19 cellular contexts compared by ENCODE assay signal in the genomic region with DNA sequence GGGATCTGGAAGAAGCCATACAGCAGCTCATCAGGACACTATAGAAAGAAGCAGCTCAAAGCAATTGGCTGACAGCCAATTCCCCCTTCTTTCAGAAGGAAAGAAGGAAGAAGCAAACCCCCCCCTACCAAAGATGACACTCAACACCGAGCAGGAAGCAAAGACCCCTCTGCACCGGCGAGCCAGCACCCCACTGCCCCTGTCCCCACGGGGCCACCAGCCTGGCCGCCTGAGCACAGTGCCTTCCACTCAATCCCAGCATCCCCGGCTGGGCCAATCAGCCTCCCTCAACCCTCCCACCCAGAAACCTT. TPM values are rescaled to one million over a fixed set of nuclear protein-coding genes. Genes with fewer than 3 reads are reported as not detected.
"Had no signal": no experiment of that assay in that cellular context is flagged by ENCODE, and none has a peak within 500 bp of the region (broad histone marks: within the 10 kb centered on the region; RNA-seq: fewer than 3 reads in every experiment).

No MANE protein-coding gene starts in this region.

- FAIRE-seq: colon, endothelial cell of umbilical vein, frontal cortex, urothelium cell line had no signal

- ATAC-seq: activated naive CD4-positive, alpha-beta T cell treated with anti-CD3 and anti-CD28 coated beads, Interleukin-2, amount 50 U/mL, for 72 hours; naive thymus-derived CD4-positive, alpha-beta T cell had no signal

- H3K4me1 ChIP-seq: right lobe of liver had no signal

- H3K27me3 ChIP-seq: right lobe of liver had no signal

- DNase-seq: activated CD4-positive, alpha-beta T cell treated with anti-CD3 and anti-CD28 coated beads, Interleukin-2, amount 50 U/mL, for 4 hours; activated CD4-positive, CD25-positive, alpha-beta regulatory T cell treated with anti-CD3 and anti-CD28 coated beads, Interleukin-2, amount 50 U/mL, for 72 hours; activated T-cell treated with anti-CD3 and anti-CD28 coated beads, Interleukin-2, amount 50 U/mL, for 24 hours; amygdala; effector CD4-positive, alpha-beta T cell; hippocampal formation; kidney glomerular epithelial cell; naive thymus-derived CD4-positive, alpha-beta T cell; posterior cingulate gyrus; right lobe of liver; stimulated activated CD4-positive, alpha-beta T cell treated with anti-CD3 and anti-CD28 coated beads, Interleukin-12 subunit alpha, Interleukin-12 subunit beta, amount 100 ng/mL, for 4 hours; stimulated activated naive CD4-positive, alpha-beta T cell had no signal

- H3K36me3 ChIP-seq: right lobe of liver had no signal

- H3K9me3 ChIP-seq: right lobe of liver had no signal

- H3K27ac ChIP-seq: right lobe of liver had no signal

RNA-seq across cellular contexts. Expression of a gene that starts 1.2 kb away (rescaled TPM):
- total RNA-seq: activated naive CD4-positive, alpha-beta T cell treated with anti-CD3 and anti-CD28 coated beads, Interleukin-2, amount 50 U/mL, for 72 hours; endothelial cell of umbilical vein; fibroblast of lung; frontal cortex; lung microvascular endothelial cell; naive thymus-derived CD4-positive, alpha-beta T cell had no signal
- polyA plus RNA-seq: fibroblast of lung; naive thymus-derived CD4-positive, alpha-beta T cell had no signal

RNA-seq across cellular contexts. Expression of a gene that starts 1.3 kb away (rescaled TPM):
- total RNA-seq: activated naive CD4-positive, alpha-beta T cell treated with anti-CD3 and anti-CD28 coated beads, Interleukin-2, amount 50 U/mL, for 72 hours; endothelial cell of umbilical vein; fibroblast of lung; frontal cortex; lung microvascular endothelial cell; naive thymus-derived CD4-positive, alpha-beta T cell; right lobe of liver had no signal
- polyA plus RNA-seq: endothelial cell of umbilical vein; fibroblast of lung; naive thymus-derived CD4-positive, alpha-beta T cell had no signal

RNA-seq across cellular contexts. Expression of a gene that starts 35.8 kb away (rescaled TPM):
- total RNA-seq: activated naive CD4-positive, alpha-beta T cell treated with anti-CD3 and anti-CD28 coated beads, Interleukin-2, amount 50 U/mL, for 72 hours; endothelial cell of umbilical vein; fibroblast of lung; frontal cortex; lung microvascular endothelial cell; naive thymus-derived CD4-positive, alpha-beta T cell; right lobe of liver had no signal
- polyA plus RNA-seq: endothelial cell of umbilical vein; fibroblast of lung; naive thymus-derived CD4-positive, alpha-beta T cell had no signal
